Comparison of ENCODE assay signal across 13 cellular contexts in the genomic region with DNA sequence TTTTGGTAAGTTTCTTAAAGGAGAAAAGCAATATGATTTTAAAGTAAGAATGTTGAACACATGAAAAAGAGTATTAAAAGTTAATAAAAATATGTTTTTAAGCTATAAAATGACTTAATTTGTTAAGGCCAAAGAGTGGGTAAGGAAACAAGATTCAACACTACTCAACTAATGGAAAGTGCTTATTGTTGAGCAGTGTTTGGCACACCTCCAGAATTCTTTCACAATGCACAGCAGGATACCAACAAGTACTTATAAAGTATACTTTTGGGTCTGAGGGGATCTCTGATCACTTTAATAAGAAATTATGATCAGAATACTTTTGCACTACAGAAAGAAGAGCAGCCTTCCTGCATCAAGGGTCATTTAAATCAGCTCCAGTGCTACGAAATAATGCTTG. TPM values are rescaled to one million over a fixed set of nuclear protein-coding genes. Genes with fewer than 3 reads are reported as not detected.
DNase-seq lines count a peak whose midpoint lies in the region; ATAC-seq and TF ChIP-seq lines count a peak whose summit lies in the region.
"Had no signal": no experiment of that assay in that cellular context is flagged by ENCODE, and none has a peak within 500 bp of the region (broad histone marks: within the 10 kb centered on the region; RNA-seq: fewer than 3 reads in every experiment).

No MANE protein-coding gene starts in this region.

- H3K9me2 ChIP-seq in GM23248 (ENCODE audit: insufficient read depth): no peaks in the 10 kb centered on the region

- DNase-seq in GM23248 (peak; percentile 27), LNCaP clone FGC (ENCODE audit: low read depth) (peak; percentile 45), astrocyte of the cerebellum (ENCODE audit: low read depth) (peak; percentile 39), right lobe of liver (no peak), NCI-H345 (lab: John Stamatoyannopoulos, UW) (no peak), mesothelial cell of epicardium (ENCODE audit: low spot score in 2 of 2, unreplicated experiment in 2 of 2) (no peak)
- DNase-seq: activated CD8-positive, alpha-beta memory T cell treated with anti-CD3 and anti-CD28 coated beads, Interleukin-2, amount 50 U/mL, for 4 hours; CD8-positive, alpha-beta T cell; heart left ventricle; SHP77 treated with DMSO at 0.1 percent for 48 hours; trophoblast cell had no signal

- peaks cover 96% of the 10 kb centered on the region for H3K79me2 ChIP-seq in GM23248 (ENCODE audit: insufficient read depth)

- peaks cover 16% of the 10 kb centered on the region for H3K9me3 Mint-ChIP-seq in mesothelial cell of epicardium
- H3K9me3 Mint-ChIP-seq: CD8-positive, alpha-beta T cell; dendritic cell treated with granulocyte-macrophage colony-stimulating factor and Interleukin-4, amounts not matched to agents 40 ng/mL and 50 ng/mL, for 4 days had no signal

- H3K27me3 Mint-ChIP-seq in mesothelial cell of epicardium (ENCODE audit: low read depth): no peaks in the 10 kb centered on the region
- H3K27me3 Mint-ChIP-seq: dendritic cell treated with granulocyte-macrophage colony-stimulating factor and Interleukin-4, amounts not matched to agents 40 ng/mL and 50 ng/mL, for 4 days had no signal

- H3K4me1 Mint-ChIP-seq in mesothelial cell of epicardium: peaks cover 13% of the 10 kb centered on the region

- H3K27ac Mint-ChIP-seq in mesothelial cell of epicardium: no peak overlapping the region
- H3K27ac Mint-ChIP-seq: CD8-positive, alpha-beta T cell had no signal

- H3K9me3 ChIP-seq in GM23248 (ENCODE audit: low read depth) (no peaks in the 10 kb centered on the region), right lobe of liver (no peaks in the 10 kb centered on the region)
- H3K9me3 ChIP-seq: heart left ventricle had no signal

- TF ChIP-seq POLR2A in right lobe of liver (IDR thresholded peaks at IDR 0.05): no peak

- in situ Hi-C loops in GM23248 (cut with MboI): no loop called here
- in situ Hi-C loops in astrocyte of the cerebellum (cut with HindIII; ENCODE audit: low sequenced_read_pairs): no loop called here

- H4K20me1 ChIP-seq in GM23248 (ENCODE audit: insufficient read depth): no peaks in the 10 kb centered on the region

- H3K4me3 Mint-ChIP-seq in mesothelial cell of epicardium: no peak overlapping the region
- H3K4me3 Mint-ChIP-seq: CD8-positive, alpha-beta T cell; dendritic cell treated with granulocyte-macrophage colony-stimulating factor and Interleukin-4, amounts not matched to agents 40 ng/mL and 50 ng/mL, for 4 days had no signal

- no peaks in the 10 kb centered on the region for H3K27me3 ChIP-seq in GM23248 (replicated peaks; ENCODE audit: insufficient read depth)
- H3K27me3 ChIP-seq in right lobe of liver: no peaks in the 10 kb centered on the region
- H3K27me3 ChIP-seq: heart left ventricle had no signal

- ATAC-seq in right lobe of liver (peak in 3 of 4 donors; percentile 14 to 40 (median 21)), GM19452 (IDR thresholded peaks at IDR 0.05; ENCODE audit: unreplicated experiment) (no peak)
- ATAC-seq: CD8-positive, alpha-beta T cell had no signal

- H3K36me3 Mint-ChIP-seq in mesothelial cell of epicardium: no peaks in the 10 kb centered on the region
- H3K36me3 Mint-ChIP-seq: CD8-positive, alpha-beta T cell had no signal

- 94 to 100% methylated on average over 1 of the region's 1 CpG for WGBS in GM23248 (ENCODE audit: low coverage in 1 of 2, low lambda C conversion rate in 2 of 2, missing lambda C conversion rate in 2 of 2), 2 experiments
- 38% methylated on average over 1 of the region's 1 CpG for WGBS in right lobe of liver (ENCODE audit: insufficient coverage, low coverage, low lambda C conversion rate, missing lambda C conversion rate)

- H3F3A ChIP-seq in GM23248 (ENCODE audit: insufficient read depth): peaks cover 7% of the 10 kb centered on the region

- H3K36me3 ChIP-seq in GM23248 (ENCODE audit: low read depth) (no peaks in the 10 kb centered on the region), right lobe of liver (no peaks in the 10 kb centered on the region)
- H3K36me3 ChIP-seq: heart left ventricle had no signal

- H3K4me3 ChIP-seq in GM23248 (no peak overlapping the region), LNCaP clone FGC (ENCODE audit: low read depth, low read length) (no peak overlapping the region), astrocyte of the cerebellum (ENCODE audit: low read depth, low read length) (no peak overlapping the region), right lobe of liver (no peak overlapping the region)
- H3K4me3 ChIP-seq: heart left ventricle had no signal

- H2AFZ ChIP-seq in GM23248: no peak overlapping the region

- H3K27ac ChIP-seq in GM23248 (no peak overlapping the region), right lobe of liver (no peak overlapping the region)
- H3K27ac ChIP-seq: heart left ventricle had no signal

- no peak overlapping the region for H3K9ac ChIP-seq in GM23248

- TF ChIP-seq CTCF in LNCaP clone FGC (IDR thresholded peaks at IDR 0.05; ENCODE audit: control insufficient read depth, extremely low read depth, insufficient read depth): no peak
- no peak for TF ChIP-seq CTCF in astrocyte of the cerebellum (IDR thresholded peaks at IDR 0.05; ENCODE audit: low read depth, low read length, missing control alignments)
- no peak for TF ChIP-seq CTCF in right lobe of liver (IDR thresholded peaks at IDR 0.05)
- TF ChIP-seq CTCF in mesothelial cell of epicardium (IDR thresholded peaks at IDR 0.05; ENCODE audit: unreplicated experiment): no peak

- peaks cover 11% of the 10 kb centered on the region for H3K4me1 ChIP-seq in GM23248 (ENCODE audit: insufficient read depth)
- H3K4me1 ChIP-seq in right lobe of liver: peaks cover 0 to 20% (median 0%) of the 10 kb centered on the region in 4 donors

- intact Hi-C loops in right lobe of liver (cut with DNase I): no loop called here

- H3K4me2 ChIP-seq in GM23248 (ENCODE audit: unreplicated experiment): no peak overlapping the region

RNA-seq across cellular contexts. Expression of gene LAMP2, which starts 5.9 kb away (rescaled TPM):
- 155 and 175 TPM in 2 replicates for total RNA-seq in GM23248 (2014; rRNA removed; shearing (Covaris generic))
- 275 TPM in 2 replicates for polyA plus RNA-seq in GM23248 (2016; fragmentation: Nextera tagmentation; extraction: Ambion mirVana)
- total RNA-seq in right lobe of liver: 100 to 1,000 TPM in 5 of 6 experiments, 10 to 100 TPM in 1; 86.3 to 235 (median 183) TPM
- 74.1 to 77.7 TPM (median 76.3 TPM) in 3 replicates for total RNA-seq in mesothelial cell of epicardium

Comparison
In these comparisons a context has a peak if more than half of its experiments do, and no peak if none do; other contexts are left out.
1. DNase-seq: peak in GM23248 (single experiment), LNCaP clone FGC (single experiment) and astrocyte of the cerebellum (single experiment); none in right lobe of liver (0 of 3), NCI-H345 (single experiment) and mesothelial cell of epicardium (0 of 2).